Comparison of ENCODE assay signal across 1 cellular context in the genomic region with DNA sequence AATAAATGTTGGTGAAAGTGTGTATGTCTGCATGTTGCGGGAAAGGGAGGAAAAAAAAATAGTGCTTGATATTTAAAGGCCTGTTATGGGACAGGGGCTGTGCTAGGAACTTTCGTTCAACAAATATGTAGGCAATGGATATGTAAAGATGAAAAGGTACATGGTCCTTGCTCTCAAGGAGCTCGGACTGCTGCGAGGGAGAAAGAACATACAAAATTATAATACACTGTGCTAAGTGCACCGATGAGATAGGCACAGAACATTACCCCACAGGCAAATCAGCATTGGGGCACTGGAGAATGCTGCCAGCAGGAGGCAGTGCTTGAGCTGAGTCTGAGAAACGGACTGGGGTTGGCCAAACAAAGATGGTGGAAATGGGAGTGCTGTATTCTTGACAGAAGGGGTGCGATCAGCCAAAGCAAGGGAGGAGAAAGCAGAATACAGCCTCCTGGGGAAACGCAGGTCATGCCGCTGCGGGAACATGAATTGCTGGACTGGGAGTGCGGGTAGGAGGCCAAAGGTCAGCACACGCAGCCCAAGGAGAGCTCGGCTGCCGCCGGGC.
TF ChIP-seq lines count a peak whose summit lies in the region.

No MANE protein-coding gene starts in this region.

TF ChIP-seq in HepG2, 621 proteins besides CTCF, POLR2A, EP300 and RAD21 (continues in another document):
- TF ChIP-seq HOXA9 (CRISPR knock-in tag; IDR thresholded peaks at IDR 0.05; ENCODE audit: borderline replicate concordance) (no peak), ZNF343 (CRISPR knock-in tag; IDR thresholded peaks at IDR 0.05) (no peak), SMYD3 (CRISPR knock-in tag; IDR thresholded peaks at IDR 0.05) (0 out of 2 replicates have a peak, but pooled peaks have one; percentile 54), GATA4 (IDR thresholded peaks at IDR 0.05; ENCODE audit: borderline replicate concordance, low read depth) (no peak), ZNF737 (CRISPR knock-in tag; IDR thresholded peaks at IDR 0.05; ENCODE audit: borderline replicate concordance) (no peak), NFYC (CRISPR knock-in tag; IDR thresholded peaks at IDR 0.05) (no peak), XRCC5 (optimal IDR thresholded peaks at IDR 0.05; ENCODE audit: low read length) (peak; percentile 45), SAP130 (CRISPR knock-in tag; IDR thresholded peaks at IDR 0.05; ENCODE audit: low read depth) (peak; percentile 37; the same call in 1 of the 2 replicates), TEAD3 (CRISPR knock-in tag; optimal IDR thresholded peaks at IDR 0.05; ENCODE audit: borderline replicate concordance) (peak; percentile 70), NFKBIZ (CRISPR knock-in tag; IDR thresholded peaks at IDR 0.05) (no peak), SOX13 (IDR thresholded peaks at IDR 0.05) (no peak), SOX13 (CRISPR knock-in tag; conservative IDR thresholded peaks at IDR 0.05 in 1 of 2, IDR thresholded peaks at IDR 0.05 in 1 of 2) (no peak), ATF7-NPFF (CRISPR knock-in tag; IDR thresholded peaks at IDR 0.05; ENCODE audit: low read depth) (no peak), SIN3B (IDR thresholded peaks at IDR 0.05; ENCODE audit: low read length) (peak; percentile 58; the same call in 1 of the 2 replicates), PAX8 (CRISPR knock-in tag; IDR thresholded peaks at IDR 0.05; ENCODE audit: borderline replicate concordance) (no peak), ZFY (CRISPR knock-in tag; IDR thresholded peaks at IDR 0.05) (no peak), ZBTB38 (CRISPR knock-in tag; IDR thresholded peaks at IDR 0.05) (no peak), STAG1 (CRISPR knock-in tag; IDR thresholded peaks at IDR 0.05) (peak; percentile 57), FOSL2 (CRISPR knock-in tag; IDR thresholded peaks at IDR 0.05) (0 out of 2 replicates have a peak, but pooled peaks have one; percentile 18), GFI1 (CRISPR knock-in tag; IDR thresholded peaks at IDR 0.05; ENCODE audit: borderline replicate concordance) (peak; percentile 15; the same call in 1 of the 2 replicates), TSC22D2 (CRISPR knock-in tag; IDR thresholded peaks at IDR 0.05; ENCODE audit: borderline replicate concordance) (no peak; the same call in 1 of the 2 replicates), EHMT2 (IDR thresholded peaks at IDR 0.05; ENCODE audit: borderline replicate concordance, low read depth, low read length) (peak; percentile 59; the same call in 1 of the 2 replicates), CEBPG (CRISPR knock-in tag; IDR thresholded peaks at IDR 0.05) (0 out of 2 replicates have a peak, but pooled peaks have one; percentile 32), FOXA3 (CRISPR knock-in tag; IDR thresholded peaks at IDR 0.05) (0 out of 2 replicates have a peak, but pooled peaks have one; percentile 10), HES4 (CRISPR knock-in tag; IDR thresholded peaks at IDR 0.05; ENCODE audit: borderline replicate concordance) (no peak), ZEB1 (IDR thresholded peaks at IDR 0.05; ENCODE audit: insufficient replicate concordance, low read depth) (no peak), REL (CRISPR knock-in tag; conservative IDR thresholded peaks at IDR 0.05) (no peak), ZNF546 (CRISPR knock-in tag; conservative IDR thresholded peaks at IDR 0.05) (0 out of 2 replicates have a peak, but pooled peaks have one; percentile 81), RBM39 (IDR thresholded peaks at IDR 0.05; ENCODE audit: low read depth, low read length, poor library complexity, severe bottlenecking) (no peak), ZMYM4 (CRISPR knock-in tag; IDR thresholded peaks at IDR 0.05) (peak; percentile 24; the same call in 1 of the 2 replicates), RORA (CRISPR knock-in tag; IDR thresholded peaks at IDR 0.05) (no peak), ZNF354B (CRISPR knock-in tag; IDR thresholded peaks at IDR 0.05) (no peak), ZNF33A (CRISPR knock-in tag; IDR thresholded peaks at IDR 0.05; ENCODE audit: borderline replicate concordance) (no peak), ZNF749 (CRISPR knock-in tag; IDR thresholded peaks at IDR 0.05; ENCODE audit: borderline replicate concordance) (no peak), ZNF296 (CRISPR knock-in tag; conservative IDR thresholded peaks at IDR 0.05) (no peak), ZNF782 (CRISPR knock-in tag; IDR thresholded peaks at IDR 0.05; ENCODE audit: borderline replicate concordance) (no peak), SMC3 (IDR thresholded peaks at IDR 0.05; ENCODE audit: low read length) (peak; percentile 60), CC2D1A (CRISPR knock-in tag; IDR thresholded peaks at IDR 0.05) (no peak), ZNF121 (CRISPR knock-in tag; IDR thresholded peaks at IDR 0.05) (0 out of 2 replicates have a peak, but pooled peaks have one; percentile 23), CBFB (CRISPR knock-in tag; IDR thresholded peaks at IDR 0.05) (no peak), ZNF773 (CRISPR knock-in tag; IDR thresholded peaks at IDR 0.05; ENCODE audit: borderline replicate concordance) (no peak), HNF4A (CRISPR knock-in tag; IDR thresholded peaks at IDR 0.05) (peak; percentile 28; the same call in 1 of the 2 replicates), AKAP8 (CRISPR knock-in tag; IDR thresholded peaks at IDR 0.05) (0 out of 2 replicates have a peak, but pooled peaks have one; percentile 19), NFRKB (IDR thresholded peaks at IDR 0.05) (no peak)
- TF ChIP-seq, protein P1, sequence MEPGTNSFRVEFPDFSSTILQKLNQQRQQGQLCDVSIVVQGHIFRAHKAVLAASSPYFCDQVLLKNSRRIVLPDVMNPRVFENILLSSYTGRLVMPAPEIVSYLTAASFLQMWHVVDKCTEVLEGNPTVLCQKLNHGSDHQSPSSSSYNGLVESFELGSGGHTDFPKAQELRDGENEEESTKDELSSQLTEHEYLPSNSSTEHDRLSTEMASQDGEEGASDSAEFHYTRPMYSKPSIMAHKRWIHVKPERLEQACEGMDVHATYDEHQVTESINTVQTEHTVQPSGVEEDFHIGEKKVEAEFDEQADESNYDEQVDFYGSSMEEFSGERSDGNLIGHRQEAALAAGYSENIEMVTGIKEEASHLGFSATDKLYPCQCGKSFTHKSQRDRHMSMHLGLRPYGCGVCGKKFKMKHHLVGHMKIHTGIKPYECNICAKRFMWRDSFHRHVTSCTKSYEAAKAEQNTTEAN (CRISPR knock-in tag; conservative IDR thresholded peaks at IDR 0.05), result 0 out of 2 replicates have a peak, but pooled peaks have one; percentile 11
- TF ChIP-seq, protein P2, sequence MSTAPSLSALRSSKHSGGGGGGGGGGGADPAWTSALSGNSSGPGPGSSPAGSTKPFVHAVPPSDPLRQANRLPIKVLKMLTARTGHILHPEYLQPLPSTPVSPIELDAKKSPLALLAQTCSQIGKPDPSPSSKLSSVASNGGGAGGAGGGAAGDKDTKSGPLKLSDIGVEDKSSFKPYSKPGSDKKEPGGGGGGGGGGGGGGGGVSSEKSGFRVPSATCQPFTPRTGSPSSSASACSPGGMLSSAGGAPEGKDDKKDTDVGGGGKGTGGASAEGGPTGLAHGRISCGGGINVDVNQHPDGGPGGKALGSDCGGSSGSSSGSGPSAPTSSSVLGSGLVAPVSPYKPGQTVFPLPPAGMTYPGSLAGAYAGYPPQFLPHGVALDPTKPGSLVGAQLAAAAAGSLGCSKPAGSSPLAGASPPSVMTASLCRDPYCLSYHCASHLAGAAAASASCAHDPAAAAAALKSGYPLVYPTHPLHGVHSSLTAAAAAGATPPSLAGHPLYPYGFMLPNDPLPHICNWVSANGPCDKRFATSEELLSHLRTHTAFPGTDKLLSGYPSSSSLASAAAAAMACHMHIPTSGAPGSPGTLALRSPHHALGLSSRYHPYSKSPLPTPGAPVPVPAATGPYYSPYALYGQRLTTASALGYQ (CRISPR knock-in tag; IDR thresholded peaks at IDR 0.05), result no peak
- TF ChIP-seq, protein P3, sequence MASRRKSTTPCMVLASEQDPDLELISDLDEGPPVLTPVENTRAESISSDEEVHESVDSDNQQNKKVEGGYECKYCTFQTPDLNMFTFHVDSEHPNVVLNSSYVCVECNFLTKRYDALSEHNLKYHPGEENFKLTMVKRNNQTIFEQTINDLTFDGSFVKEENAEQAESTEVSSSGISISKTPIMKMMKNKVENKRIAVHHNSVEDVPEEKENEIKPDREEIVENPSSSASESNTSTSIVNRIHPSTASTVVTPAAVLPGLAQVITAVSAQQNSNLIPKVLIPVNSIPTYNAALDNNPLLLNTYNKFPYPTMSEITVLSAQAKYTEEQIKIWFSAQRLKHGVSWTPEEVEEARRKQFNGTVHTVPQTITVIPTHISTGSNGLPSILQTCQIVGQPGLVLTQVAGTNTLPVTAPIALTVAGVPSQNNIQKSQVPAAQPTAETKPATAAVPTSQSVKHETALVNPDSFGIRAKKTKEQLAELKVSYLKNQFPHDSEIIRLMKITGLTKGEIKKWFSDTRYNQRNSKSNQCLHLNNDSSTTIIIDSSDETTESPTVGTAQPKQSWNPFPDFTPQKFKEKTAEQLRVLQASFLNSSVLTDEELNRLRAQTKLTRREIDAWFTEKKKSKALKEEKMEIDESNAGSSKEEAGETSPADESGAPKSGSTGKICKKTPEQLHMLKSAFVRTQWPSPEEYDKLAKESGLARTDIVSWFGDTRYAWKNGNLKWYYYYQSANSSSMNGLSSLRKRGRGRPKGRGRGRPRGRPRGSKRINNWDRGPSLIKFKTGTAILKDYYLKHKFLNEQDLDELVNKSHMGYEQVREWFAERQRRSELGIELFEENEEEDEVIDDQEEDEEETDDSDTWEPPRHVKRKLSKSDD (CRISPR knock-in tag; IDR thresholded peaks at IDR 0.05; ENCODE audit: low read depth), result 0 out of 2 replicates have a peak, but pooled peaks have one; percentile 40
- TF ChIP-seq, protein P4, sequence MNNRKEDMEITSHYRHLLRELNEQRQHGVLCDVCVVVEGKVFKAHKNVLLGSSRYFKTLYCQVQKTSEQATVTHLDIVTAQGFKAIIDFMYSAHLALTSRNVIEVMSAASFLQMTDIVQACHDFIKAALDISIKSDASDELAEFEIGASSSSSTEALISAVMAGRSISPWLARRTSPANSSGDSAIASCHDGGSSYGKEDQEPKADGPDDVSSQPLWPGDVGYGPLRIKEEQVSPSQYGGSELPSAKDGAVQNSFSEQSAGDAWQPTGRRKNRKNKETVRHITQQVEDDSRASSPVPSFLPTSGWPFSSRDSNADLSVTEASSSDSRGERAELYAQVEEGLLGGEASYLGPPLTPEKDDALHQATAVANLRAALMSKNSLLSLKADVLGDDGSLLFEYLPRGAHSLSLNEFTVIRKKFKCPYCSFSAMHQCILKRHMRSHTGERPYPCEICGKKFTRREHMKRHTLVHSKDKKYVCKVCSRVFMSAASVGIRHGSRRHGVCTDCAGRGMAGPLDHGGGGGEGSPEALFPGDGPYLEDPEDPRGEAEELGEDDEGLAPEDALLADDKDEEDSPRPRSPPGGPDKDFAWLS (CRISPR knock-in tag; IDR thresholded peaks at IDR 0.05; ENCODE audit: borderline replicate concordance), result no peak
- TF ChIP-seq, protein P5, sequence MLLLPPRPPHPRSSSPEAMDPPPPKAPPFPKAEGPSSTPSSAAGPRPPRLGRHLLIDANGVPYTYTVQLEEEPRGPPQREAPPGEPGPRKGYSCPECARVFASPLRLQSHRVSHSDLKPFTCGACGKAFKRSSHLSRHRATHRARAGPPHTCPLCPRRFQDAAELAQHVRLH (CRISPR knock-in tag; IDR thresholded peaks at IDR 0.05; ENCODE audit: borderline replicate concordance, low read depth), result peak; percentile 47; the same call in 1 of the 2 replicates
- TF ChIP-seq, protein P6, sequence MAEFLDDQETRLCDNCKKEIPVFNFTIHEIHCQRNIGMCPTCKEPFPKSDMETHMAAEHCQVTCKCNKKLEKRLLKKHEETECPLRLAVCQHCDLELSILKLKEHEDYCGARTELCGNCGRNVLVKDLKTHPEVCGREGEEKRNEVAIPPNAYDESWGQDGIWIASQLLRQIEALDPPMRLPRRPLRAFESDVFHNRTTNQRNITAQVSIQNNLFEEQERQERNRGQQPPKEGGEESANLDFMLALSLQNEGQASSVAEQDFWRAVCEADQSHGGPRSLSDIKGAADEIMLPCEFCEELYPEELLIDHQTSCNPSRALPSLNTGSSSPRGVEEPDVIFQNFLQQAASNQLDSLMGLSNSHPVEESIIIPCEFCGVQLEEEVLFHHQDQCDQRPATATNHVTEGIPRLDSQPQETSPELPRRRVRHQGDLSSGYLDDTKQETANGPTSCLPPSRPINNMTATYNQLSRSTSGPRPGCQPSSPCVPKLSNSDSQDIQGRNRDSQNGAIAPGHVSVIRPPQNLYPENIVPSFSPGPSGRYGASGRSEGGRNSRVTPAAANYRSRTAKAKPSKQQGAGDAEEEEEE (CRISPR knock-in tag; IDR thresholded peaks at IDR 0.05; ENCODE audit: borderline replicate concordance), result 0 out of 2 replicates have a peak, but pooled peaks have one; percentile 2
- TF ChIP-seq, protein P7, sequence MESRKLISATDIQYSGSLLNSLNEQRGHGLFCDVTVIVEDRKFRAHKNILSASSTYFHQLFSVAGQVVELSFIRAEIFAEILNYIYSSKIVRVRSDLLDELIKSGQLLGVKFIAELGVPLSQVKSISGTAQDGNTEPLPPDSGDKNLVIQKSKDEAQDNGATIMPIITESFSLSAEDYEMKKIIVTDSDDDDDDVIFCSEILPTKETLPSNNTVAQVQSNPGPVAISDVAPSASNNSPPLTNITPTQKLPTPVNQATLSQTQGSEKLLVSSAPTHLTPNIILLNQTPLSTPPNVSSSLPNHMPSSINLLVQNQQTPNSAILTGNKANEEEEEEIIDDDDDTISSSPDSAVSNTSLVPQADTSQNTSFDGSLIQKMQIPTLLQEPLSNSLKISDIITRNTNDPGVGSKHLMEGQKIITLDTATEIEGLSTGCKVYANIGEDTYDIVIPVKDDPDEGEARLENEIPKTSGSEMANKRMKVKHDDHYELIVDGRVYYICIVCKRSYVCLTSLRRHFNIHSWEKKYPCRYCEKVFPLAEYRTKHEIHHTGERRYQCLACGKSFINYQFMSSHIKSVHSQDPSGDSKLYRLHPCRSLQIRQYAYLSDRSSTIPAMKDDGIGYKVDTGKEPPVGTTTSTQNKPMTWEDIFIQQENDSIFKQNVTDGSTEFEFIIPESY (CRISPR knock-in tag; IDR thresholded peaks at IDR 0.05), result peak; percentile 48; the same call in 1 of the 2 replicates
- TF ChIP-seq, protein P8, sequence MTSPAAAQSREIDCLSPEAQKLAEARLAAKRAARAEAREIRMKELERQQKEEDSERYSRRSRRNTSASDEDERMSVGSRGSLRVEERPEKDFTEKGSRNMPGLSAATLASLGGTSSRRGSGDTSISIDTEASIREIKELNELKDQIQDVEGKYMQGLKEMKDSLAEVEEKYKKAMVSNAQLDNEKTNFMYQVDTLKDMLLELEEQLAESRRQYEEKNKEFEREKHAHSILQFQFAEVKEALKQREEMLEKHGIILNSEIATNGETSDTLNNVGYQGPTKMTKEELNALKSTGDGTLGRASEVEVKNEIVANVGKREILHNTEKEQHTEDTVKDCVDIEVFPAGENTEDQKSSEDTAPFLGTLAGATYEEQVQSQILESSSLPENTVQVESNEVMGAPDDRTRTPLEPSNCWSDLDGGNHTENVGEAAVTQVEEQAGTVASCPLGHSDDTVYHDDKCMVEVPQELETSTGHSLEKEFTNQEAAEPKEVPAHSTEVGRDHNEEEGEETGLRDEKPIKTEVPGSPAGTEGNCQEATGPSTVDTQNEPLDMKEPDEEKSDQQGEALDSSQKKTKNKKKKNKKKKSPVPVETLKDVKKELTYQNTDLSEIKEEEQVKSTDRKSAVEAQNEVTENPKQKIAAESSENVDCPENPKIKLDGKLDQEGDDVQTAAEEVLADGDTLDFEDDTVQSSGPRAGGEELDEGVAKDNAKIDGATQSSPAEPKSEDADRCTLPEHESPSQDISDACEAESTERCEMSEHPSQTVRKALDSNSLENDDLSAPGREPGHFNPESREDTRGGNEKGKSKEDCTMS (CRISPR knock-in tag; conservative IDR thresholded peaks at IDR 0.05), result no peak
